17 cellular contexts compared by ENCODE assay signal in the genomic region with DNA sequence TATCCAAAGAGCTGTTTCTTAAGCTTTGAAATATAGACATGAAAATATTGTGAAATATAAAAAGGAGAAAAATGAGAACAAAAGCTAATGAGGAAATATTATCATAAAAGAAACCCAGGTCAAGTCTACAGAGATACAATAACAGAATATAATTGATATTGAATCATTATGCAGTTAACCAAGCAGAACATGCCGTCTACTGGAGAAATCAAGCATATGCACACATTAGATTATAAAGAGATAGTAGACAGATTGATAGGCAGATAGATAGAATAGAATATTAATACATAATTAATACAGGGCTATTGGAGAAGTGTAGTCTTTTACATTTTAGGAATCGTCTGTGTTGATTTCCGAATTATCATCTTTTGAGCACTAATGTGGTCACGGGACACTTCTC.
"Had no signal": no experiment of that assay in that cellular context is flagged by ENCODE, and none has a peak within 500 bp of the region (broad histone marks: within the 10 kb centered on the region; RNA-seq: fewer than 3 reads in every experiment).

No MANE protein-coding gene starts in this region.

- H3K9me3 ChIP-seq: suprapubic skin, transverse colon, vagina had no signal

- H3K4me1 ChIP-seq: body of pancreas, suprapubic skin, transverse colon, vagina had no signal

- H3K27me3 Mint-ChIP-seq: activated CD4-positive, alpha-beta T cell treated with anti-CD3 and anti-CD28 coated beads, Interleukin-2, amount 10 ng/mL, durations not matched to agents 7 days and 5 days; activated T-cell treated with anti-CD3 and anti-CD28 coated beads, Interleukin-2, amount 50 U/mL, for 24 hours; effector memory CD8-positive, alpha-beta T cell; memory B cell; stimulated activated naive CD8-positive, alpha-beta T cell treated with anti-CD3 and anti-CD28 coated beads, Interleukin-15, amount 100 ng/mL, for 72 hours had no signal

- H3K4me2 ChIP-seq: hepatocyte had no signal

- ATAC-seq: activated CD8-positive, alpha-beta T cell treated with anti-CD3 and anti-CD28 coated beads, Interleukin-2, amount 10 ng/mL, durations not matched to agents 7 days and 5 days; body of pancreas; effector memory CD8-positive, alpha-beta T cell; stimulated activated naive CD8-positive, alpha-beta T cell treated with anti-CD3 and anti-CD28 coated beads, Interleukin-15, amount 100 ng/mL, for 72 hours had no signal

- H3K36me3 Mint-ChIP-seq: memory B cell had no signal

- H3K4me3 ChIP-seq: body of pancreas, hepatocyte, suprapubic skin, transverse colon, vagina had no signal

- H3K27ac Mint-ChIP-seq: activated CD4-positive, alpha-beta T cell treated with anti-CD3 and anti-CD28 coated beads, Interleukin-2, amount 10 ng/mL, durations not matched to agents 7 days and 5 days; activated CD8-positive, alpha-beta T cell treated with anti-CD3 and anti-CD28 coated beads, Interleukin-2, amount 10 ng/mL, durations not matched to agents 7 days and 5 days; activated naive CD4-positive, alpha-beta T cell treated with anti-CD3 and anti-CD28 coated beads for 36 hours; activated T-cell treated with anti-CD3 and anti-CD28 coated beads, Interleukin-2, amount 50 U/mL, for 24 hours; effector memory CD8-positive, alpha-beta T cell; memory B cell; stimulated activated naive CD8-positive, alpha-beta T cell treated with anti-CD3 and anti-CD28 coated beads, Interleukin-15, amount 100 ng/mL, for 72 hours had no signal

- H2AFZ ChIP-seq: hepatocyte had no signal

- H3K27me3 ChIP-seq: body of pancreas, hepatocyte, suprapubic skin, transverse colon, vagina had no signal

- DNase-seq: activated CD4-positive, alpha-beta T cell treated with anti-CD3 and anti-CD28 coated beads, Interleukin-2, amount 10 ng/mL, durations not matched to agents 7 days and 5 days; activated CD8-positive, alpha-beta T cell treated with anti-CD3 and anti-CD28 coated beads, Interleukin-2, amount 10 ng/mL, durations not matched to agents 7 days and 5 days; activated naive CD4-positive, alpha-beta T cell treated with anti-CD3 and anti-CD28 coated beads for 36 hours; activated T-cell treated with anti-CD3 and anti-CD28 coated beads, Interleukin-2, amount 50 U/mL, for 24 hours; body of pancreas; effector memory CD8-positive, alpha-beta T cell; islet precursor cell; small intestine; stimulated activated CD4-positive, alpha-beta T cell treated with anti-CD3 and anti-CD28 coated beads, Interleukin-15, amount 100 ng/mL, for 24 hours; stimulated activated CD4-positive, alpha-beta T cell treated with anti-CD3 and anti-CD28 coated beads, Interleukin-2, amount 100 ng/mL, for 48 hours; stimulated activated naive CD8-positive, alpha-beta T cell treated with anti-CD3 and anti-CD28 coated beads, Interleukin-15, amount 100 ng/mL, for 72 hours; T1000; transverse colon had no signal

- H3K79me2 ChIP-seq: hepatocyte had no signal

- H3K9me3 Mint-ChIP-seq: activated CD4-positive, alpha-beta T cell treated with anti-CD3 and anti-CD28 coated beads, Interleukin-2, amount 10 ng/mL, durations not matched to agents 7 days and 5 days had no signal

- H3K27ac ChIP-seq: body of pancreas, hepatocyte, suprapubic skin, transverse colon, vagina had no signal

- H3K4me1 Mint-ChIP-seq: activated CD4-positive, alpha-beta T cell treated with anti-CD3 and anti-CD28 coated beads, Interleukin-2, amount 10 ng/mL, durations not matched to agents 7 days and 5 days; memory B cell; stimulated activated naive CD8-positive, alpha-beta T cell treated with anti-CD3 and anti-CD28 coated beads, Interleukin-15, amount 100 ng/mL, for 72 hours had no signal

- H3K4me3 Mint-ChIP-seq: activated CD4-positive, alpha-beta T cell treated with anti-CD3 and anti-CD28 coated beads, Interleukin-2, amount 10 ng/mL, durations not matched to agents 7 days and 5 days; activated CD8-positive, alpha-beta T cell treated with anti-CD3 and anti-CD28 coated beads, Interleukin-2, amount 10 ng/mL, durations not matched to agents 7 days and 5 days; activated naive CD4-positive, alpha-beta T cell treated with anti-CD3 and anti-CD28 coated beads for 36 hours; activated T-cell treated with anti-CD3 and anti-CD28 coated beads, Interleukin-2, amount 50 U/mL, for 24 hours; effector memory CD8-positive, alpha-beta T cell; memory B cell; stimulated activated naive CD8-positive, alpha-beta T cell treated with anti-CD3 and anti-CD28 coated beads, Interleukin-15, amount 100 ng/mL, for 72 hours had no signal

- H3K36me3 ChIP-seq: suprapubic skin, transverse colon, vagina had no signal
